20 cellular contexts compared by ENCODE assay signal in the genomic region with DNA sequence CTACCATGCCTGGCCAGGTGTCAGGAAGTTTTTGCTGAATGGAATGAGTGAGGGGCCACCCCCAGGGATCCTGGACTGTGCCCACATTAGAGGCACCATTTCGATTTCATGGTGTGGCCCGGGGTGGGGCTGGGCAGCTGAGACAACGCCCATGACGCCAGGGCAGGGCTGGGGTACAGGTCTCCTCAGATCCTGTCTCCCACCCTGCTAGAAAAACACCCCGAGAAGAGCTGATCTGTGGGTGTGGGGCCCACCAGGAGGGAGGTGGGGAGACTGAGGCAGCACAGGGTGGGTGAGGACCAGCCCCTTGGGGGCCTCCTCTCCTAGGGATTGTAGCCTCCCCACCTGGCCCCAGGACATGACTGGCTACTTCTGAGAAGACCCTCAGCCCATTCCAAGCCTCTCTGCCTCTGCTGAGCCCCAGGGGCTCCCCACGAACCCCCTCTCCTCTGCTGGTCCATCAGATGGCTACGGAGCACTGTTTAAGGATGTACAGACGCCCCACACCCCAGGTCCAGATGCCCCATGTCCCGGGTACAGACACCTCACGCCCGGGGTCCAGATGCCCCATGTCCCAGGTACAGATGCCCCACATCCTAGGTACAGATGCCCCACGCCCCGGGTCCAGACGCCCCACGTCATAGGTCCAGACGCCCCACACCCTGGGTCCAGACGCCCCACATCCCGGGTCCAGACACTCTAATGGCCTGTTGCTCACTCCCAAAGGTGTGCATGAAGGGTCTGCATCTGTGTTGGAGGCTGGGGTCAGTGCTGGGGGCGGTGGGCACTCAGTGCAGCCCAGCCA.
"Had no signal": no experiment of that assay in that cellular context is flagged by ENCODE, and none has a peak within 500 bp of the region (broad histone marks: within the 10 kb centered on the region; RNA-seq: fewer than 3 reads in every experiment).

No MANE protein-coding gene starts in this region.

- H3K36me3 ChIP-seq: adrenal gland, esophagus squamous epithelium, neural progenitor cell, transverse colon had no signal

- H2AFZ ChIP-seq: neural progenitor cell had no signal

- H3K36me3 Mint-ChIP-seq: activated CD4-positive, alpha-beta memory T cell treated with anti-CD3 and anti-CD28 coated beads for 36 hours; activated naive CD4-positive, alpha-beta T cell treated with anti-CD3 and anti-CD28 coated beads, Interleukin-2, amount 50 U/mL, for 24 hours; neural progenitor cell; T-cell; WTC11 had no signal

- H3K27ac Mint-ChIP-seq: activated CD4-positive, alpha-beta memory T cell treated with anti-CD3 and anti-CD28 coated beads for 36 hours; activated CD4-positive, alpha-beta T cell treated with anti-CD3 and anti-CD28 coated beads for 36 hours; activated naive CD4-positive, alpha-beta T cell treated with anti-CD3 and anti-CD28 coated beads, Interleukin-2, amount 50 U/mL, for 24 hours; activated T-helper 17 cell treated with anti-CD3 and anti-CD28 coated beads, Interleukin-2, amount 50 U/mL, for 72 hours; dendritic cell treated with granulocyte-macrophage colony-stimulating factor and Interleukin-4, amounts not matched to agents 40 ng/mL and 50 ng/mL, for 4 days; neural progenitor cell; T-cell; WTC11 had no signal

- ATAC-seq: activated CD4-positive, alpha-beta T cell treated with anti-CD3 and anti-CD28 coated beads for 36 hours; activated T-helper 17 cell treated with anti-CD3 and anti-CD28 coated beads, Interleukin-2, amount 50 U/mL, for 72 hours; left colon; psoas muscle; sciatic nerve; T-cell; WTC11 had no signal

- H3K4me2 ChIP-seq: neural progenitor cell had no signal

- H3K9ac ChIP-seq: neural progenitor cell had no signal

- H3K9me3 Mint-ChIP-seq: activated CD4-positive, alpha-beta memory T cell treated with anti-CD3 and anti-CD28 coated beads for 36 hours; activated naive CD4-positive, alpha-beta T cell treated with anti-CD3 and anti-CD28 coated beads, Interleukin-2, amount 50 U/mL, for 24 hours; activated T-helper 17 cell treated with anti-CD3 and anti-CD28 coated beads, Interleukin-2, amount 50 U/mL, for 72 hours; dendritic cell treated with granulocyte-macrophage colony-stimulating factor and Interleukin-4, amounts not matched to agents 40 ng/mL and 50 ng/mL, for 4 days; T-cell; WTC11 had no signal

- H3K9me3 ChIP-seq: adrenal gland, esophagus squamous epithelium, psoas muscle, transverse colon had no signal

- DNase-seq: activated CD4-positive, alpha-beta memory T cell treated with anti-CD3 and anti-CD28 coated beads for 36 hours; activated CD4-positive, alpha-beta T cell treated with anti-CD3 and anti-CD28 coated beads for 36 hours; activated T-cell treated with anti-CD3 and anti-CD28 coated beads, Interleukin-2, amount 50 U/mL, for 1 hour; adrenal gland; effector memory CD4-positive, alpha-beta T cell; esophagus squamous epithelium; left colon; mammary epithelial cell; midbrain; stimulated activated naive CD4-positive, alpha-beta T cell treated with Interleukin-2 at 50 U/mL for 16 hours; T-cell; transverse colon had no signal

- H3K4me3 Mint-ChIP-seq: activated CD4-positive, alpha-beta memory T cell treated with anti-CD3 and anti-CD28 coated beads for 36 hours; activated CD4-positive, alpha-beta T cell treated with anti-CD3 and anti-CD28 coated beads for 36 hours; activated naive CD4-positive, alpha-beta T cell treated with anti-CD3 and anti-CD28 coated beads, Interleukin-2, amount 50 U/mL, for 24 hours; activated T-helper 17 cell treated with anti-CD3 and anti-CD28 coated beads, Interleukin-2, amount 50 U/mL, for 72 hours; dendritic cell treated with granulocyte-macrophage colony-stimulating factor and Interleukin-4, amounts not matched to agents 40 ng/mL and 50 ng/mL, for 4 days; neural progenitor cell; T-cell; WTC11 had no signal

- H3K4me1 Mint-ChIP-seq: activated CD4-positive, alpha-beta T cell treated with anti-CD3 and anti-CD28 coated beads for 36 hours; activated naive CD4-positive, alpha-beta T cell treated with anti-CD3 and anti-CD28 coated beads, Interleukin-2, amount 50 U/mL, for 24 hours; activated T-helper 17 cell treated with anti-CD3 and anti-CD28 coated beads, Interleukin-2, amount 50 U/mL, for 72 hours; T-cell; WTC11 had no signal

- H3K27ac ChIP-seq: adrenal gland, esophagus squamous epithelium, neural progenitor cell, psoas muscle, SK-N-MC, transverse colon had no signal

- H3K4me1 ChIP-seq: adrenal gland, esophagus squamous epithelium, neural progenitor cell, psoas muscle had no signal

- H3K4me3 ChIP-seq: adrenal gland, esophagus squamous epithelium, neural progenitor cell, psoas muscle, SK-N-MC, transverse colon had no signal

- H3K27me3 ChIP-seq: neural progenitor cell had no signal
